Comparison of ENCODE assay signal across 18 cellular contexts in the genomic region with DNA sequence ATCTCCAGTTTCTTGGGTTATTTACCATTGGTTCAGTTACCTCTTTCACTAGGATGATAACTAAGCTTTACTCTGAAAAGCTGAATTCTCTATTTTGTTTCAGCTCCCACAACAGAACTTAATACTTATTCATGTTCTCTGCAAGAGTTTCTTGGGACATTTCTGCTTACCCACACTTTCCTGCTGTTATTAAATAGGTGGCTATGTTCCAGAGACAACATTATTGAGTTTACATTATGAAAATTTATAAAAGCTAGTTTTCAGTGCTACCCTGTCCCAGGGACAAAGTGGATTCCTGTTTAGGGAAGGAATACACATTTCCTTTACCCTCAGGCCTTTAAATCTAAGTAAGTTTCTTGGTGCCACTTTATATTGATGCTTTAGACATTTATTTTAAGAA.
"Had no signal": no experiment of that assay in that cellular context is flagged by ENCODE, and none has a peak within 500 bp of the region (broad histone marks: within the 10 kb centered on the region; RNA-seq: fewer than 3 reads in every experiment).

No MANE protein-coding gene starts in this region.

- H3K4me1 ChIP-seq: SJCRH30 had no signal

- DNase-seq: activated CD4-positive, alpha-beta T cell treated with anti-CD3 and anti-CD28 coated beads, Interleukin-2, amount 10 ng/mL, durations not matched to agents 7 days and 5 days; activated CD8-positive, alpha-beta memory T cell treated with anti-CD3 and anti-CD28 coated beads, Interleukin-2, amount 50 U/mL, for 48 hours; activated gamma-delta T cell; activated naive CD8-positive, alpha-beta T cell treated with anti-CD3 and anti-CD28 coated beads, Interleukin-2, amount 10 ng/mL, durations not matched to agents 7 days and 5 days; activated T-cell treated with anti-CD3 and anti-CD28 coated beads, Interleukin-2, amount 50 U/mL, for 72 hours; anterior cingulate cortex; dorsolateral prefrontal cortex; endodermal cell; erythroblast; glutamatergic neuron; mammary epithelial cell; naive B cell; pancreas; SJCRH30; stimulated activated CD4-positive, alpha-beta T cell treated with anti-CD3 and anti-CD28 coated beads, Interleukin-15, amount 100 ng/mL, for 24 hours; stimulated activated CD4-positive, alpha-beta T cell treated with anti-CD3 and anti-CD28 coated beads, Interleukin-4, amount 100 ng/mL, for 1 hour; stimulated activated naive CD4-positive, alpha-beta T cell had no signal

- H3K36me3 ChIP-seq: pancreas, SJCRH30 had no signal

- H3K27me3 ChIP-seq: dorsolateral prefrontal cortex, pancreas, SJCRH30 had no signal

- H3K27ac ChIP-seq: pancreas, SJCRH30 had no signal

- FAIRE-seq: bronchial epithelial cell had no signal

- ATAC-seq: activated T-cell treated with anti-CD3 and anti-CD28 coated beads, Interleukin-2, amount 50 U/mL, for 72 hours; pancreas had no signal

- H3K9me3 ChIP-seq: pancreas, SJCRH30 had no signal

- H3K4me3 ChIP-seq: dorsolateral prefrontal cortex, pancreas, SJCRH30 had no signal
